Comparison of ENCODE assay signal across 8 cellular contexts in the genomic region with DNA sequence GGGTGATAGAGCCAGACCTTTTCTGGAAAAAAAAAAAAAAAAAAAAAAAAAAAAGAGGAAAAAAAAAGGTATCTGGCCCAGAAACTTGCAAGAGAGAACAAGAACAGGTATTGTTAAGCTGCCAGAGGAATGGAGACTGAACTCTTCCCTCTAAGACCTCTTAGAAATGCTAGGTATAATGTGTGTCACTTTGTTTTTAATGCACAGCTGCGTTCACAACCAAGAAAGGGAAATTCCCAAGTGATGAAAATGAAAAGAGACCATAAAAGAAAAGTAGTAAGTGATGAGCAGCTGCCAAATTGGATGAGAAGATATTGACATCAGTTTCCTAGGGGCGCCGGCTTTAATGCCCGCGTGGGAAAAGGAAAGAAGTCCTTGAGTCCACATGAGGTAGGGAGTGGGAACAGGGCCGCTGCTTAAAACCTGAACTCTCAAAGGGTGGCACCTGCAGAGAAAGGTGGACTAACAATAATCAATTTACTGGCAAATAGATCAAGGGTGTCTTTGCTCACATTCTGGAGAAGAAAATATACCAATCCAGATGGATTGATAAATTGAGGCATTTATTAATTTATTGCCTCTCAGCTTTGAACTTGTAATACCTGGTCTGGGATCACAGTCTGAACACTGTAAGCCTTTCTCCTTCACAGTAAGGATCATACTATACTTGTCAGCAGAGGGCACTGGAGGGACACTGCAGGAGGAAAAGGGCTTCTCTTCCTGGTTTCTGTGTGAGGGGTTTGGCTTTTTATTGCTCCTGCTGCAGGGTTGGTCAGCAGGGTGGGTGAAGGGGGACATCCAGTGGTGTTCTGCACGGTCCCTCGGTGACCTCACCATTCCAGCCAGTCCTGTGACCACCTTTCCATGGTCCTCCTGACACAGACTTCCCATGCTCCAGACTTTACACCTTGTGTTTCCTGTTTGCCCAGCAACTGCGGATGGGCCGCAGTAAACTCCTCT.
A peak's percentile ranks its signal among the peaks of the same experiment; 100 is the strongest.
DNase-seq lines count a peak whose midpoint lies in the region; ATAC-seq and TF ChIP-seq lines count a peak whose summit lies in the region.

No MANE protein-coding gene starts in this region.

- no peak overlapping the region for H3K27ac Mint-ChIP-seq in activated naive CD4-positive, alpha-beta T cell treated with anti-CD3 and anti-CD28 coated beads for 36 hours

- 34% methylated on average over 10 of the region's 10 CpGs for WGBS in right lobe of liver (ENCODE audit: insufficient coverage, low coverage, low lambda C conversion rate, missing lambda C conversion rate)
- 43 to 44% methylated on average over 10 of the region's 10 CpGs for WGBS in upper lobe of left lung, 2 donors

- TF ChIP-seq CTCF in right lobe of liver (IDR thresholded peaks at IDR 0.05), result peak; percentile 71 to 84 (median 78)
- TF ChIP-seq CTCF in upper lobe of left lung (IDR thresholded peaks at IDR 0.05), result peak; percentile 23 to 59 (median 44)

- CTCF ChIA-PET in activated naive CD4-positive, alpha-beta T cell treated with anti-CD3 and anti-CD28 coated beads for 36 hours (lab: Charles Lee), result interaction anchor here (0.6 to 1.3 kb wide), 9 partner anchors 19 to 490 kb away, joined by 3 to 4 read pairs (median 3); no protein-coding TSS in a partner anchor

- no peak for TF ChIP-seq POLR2A in right lobe of liver (IDR thresholded peaks at IDR 0.05)
- TF ChIP-seq POLR2A in upper lobe of left lung (IDR thresholded peaks at IDR 0.05), result no peak

- H3K27me3 ChIP-seq in right lobe of liver (no peaks in the 10 kb centered on the region), upper lobe of left lung (no peaks in the 10 kb centered on the region)

- intact Hi-C loops in activated naive CD4-positive, alpha-beta T cell treated with anti-CD3 and anti-CD28 coated beads for 36 hours (cut with micrococcal nuclease), result loop anchor here (1.0 to 10.0 kb wide), 6 partner anchors 43 to 688 kb away; partner anchors contain the start of genes ADAM10 and MINDY2
- intact Hi-C loops in right lobe of liver (cut with DNase I), result no loop called here

- H3K36me3 ChIP-seq in right lobe of liver (no peaks in the 10 kb centered on the region), upper lobe of left lung (no peaks in the 10 kb centered on the region)

- H3K9me3 ChIP-seq in right lobe of liver, result no peaks in the 10 kb centered on the region
- H3K9me3 ChIP-seq in upper lobe of left lung, result no peaks in the 10 kb centered on the region

- H3K9me3 Mint-ChIP-seq in activated naive CD4-positive, alpha-beta T cell treated with anti-CD3 and anti-CD28 coated beads for 36 hours, result peaks cover 8% of the 10 kb centered on the region

- H3K4me1 ChIP-seq in right lobe of liver (peaks cover 0 to 5% (median 2%) of the 10 kb centered on the region in 4 donors), upper lobe of left lung (no peaks in the 10 kb centered on the region)

- no peak overlapping the region for H3K4me3 Mint-ChIP-seq in activated naive CD4-positive, alpha-beta T cell treated with anti-CD3 and anti-CD28 coated beads for 36 hours

- H3K4me3 ChIP-seq in right lobe of liver (no peak overlapping the region), upper lobe of left lung (no peak overlapping the region)

- DNase-seq in activated naive CD4-positive, alpha-beta T cell treated with anti-CD3 and anti-CD28 coated beads for 36 hours, result peak; percentile 56
- no peak for DNase-seq in activated naive CD4-positive, alpha-beta T cell treated with Interleukin-2 at 50 U/mL for 16 hours
- DNase-seq in MV-4-11 (lab: John Stamatoyannopoulos, UW) (peak; percentile 55), SW 1271 (lab: John Stamatoyannopoulos, UW) (peak; percentile 4 to 61), dermis blood vessel endothelial cell (peak; percentile 81), right lobe of liver (peak in 2 of 3 donors; percentile 40 to 59), upper lobe of left lung (no peak)

- H3K4me1 Mint-ChIP-seq in activated naive CD4-positive, alpha-beta T cell treated with anti-CD3 and anti-CD28 coated beads for 36 hours (ENCODE audit: low read depth), result peaks cover 11% of the 10 kb centered on the region

- peaks cover 2% of the 10 kb centered on the region for H3K36me3 Mint-ChIP-seq in activated naive CD4-positive, alpha-beta T cell treated with anti-CD3 and anti-CD28 coated beads for 36 hours (ENCODE audit: low read depth)

- ATAC-seq in right lobe of liver, result peak; percentile 88 to 98 (median 93)
- peak; percentile 75 to 82 for ATAC-seq in upper lobe of left lung (ENCODE audit: low FRiP score in 2 of 2)
- no peak for ATAC-seq in GM21381 (IDR thresholded peaks at IDR 0.05; ENCODE audit: unreplicated experiment)

- H3K27ac ChIP-seq in right lobe of liver, result peak overlapping the region in 2 of 3 donors; percentile 10 to 39
- no peak overlapping the region for H3K27ac ChIP-seq in upper lobe of left lung

- H3K27me3 Mint-ChIP-seq in activated naive CD4-positive, alpha-beta T cell treated with anti-CD3 and anti-CD28 coated beads for 36 hours (ENCODE audit: low read depth), result no peaks in the 10 kb centered on the region

- no peak for TF ChIP-seq EP300 in upper lobe of left lung (IDR thresholded peaks at IDR 0.05)

Comparison
In these comparisons a context has a peak if more than half of its experiments do, and no peak if none do; other contexts are left out.
1. DNase-seq: peak in activated naive CD4-positive, alpha-beta T cell treated with anti-CD3 and anti-CD28 coated beads for 36 hours (single experiment), MV-4-11 (single experiment), SW 1271 (2 of 2), dermis blood vessel endothelial cell (single experiment) and right lobe of liver (2 of 3); none in activated naive CD4-positive, alpha-beta T cell treated with Interleukin-2 at 50 U/mL for 16 hours (single experiment) and upper lobe of left lung (0 of 2).
2. H3K27ac ChIP-seq: peak in right lobe of liver (2 of 3); none in upper lobe of left lung (0 of 4).